In genomic region chr16:89395150-89396142, GRCh38 we compare ENCODE assay signal across 1 cellular context.
TF ChIP-seq lines count a peak whose summit lies in the region.

No MANE protein-coding gene starts in this region.

TF ChIP-seq in HepG2, 621 proteins besides CTCF, POLR2A, EP300 and RAD21 (continued from another document and continues in another):
- TF ChIP-seq ZNF609 (CRISPR knock-in tag; IDR thresholded peaks at IDR 0.05; ENCODE audit: borderline replicate concordance) (peak; percentile 95), CAMTA2 (CRISPR knock-in tag; IDR thresholded peaks at IDR 0.05; ENCODE audit: borderline replicate concordance) (peak; percentile 35; the same call in 1 of the 2 replicates), ZFY (CRISPR knock-in tag; IDR thresholded peaks at IDR 0.05) (peak; percentile 35; the same call in 1 of the 2 replicates), MEIS1 (CRISPR knock-in tag; IDR thresholded peaks at IDR 0.05; ENCODE audit: borderline replicate concordance) (peak; percentile 98), ZBTB1 (CRISPR knock-in tag; IDR thresholded peaks at IDR 0.05; ENCODE audit: borderline replicate concordance) (0 out of 2 replicates have a peak, but pooled peaks have one; percentile 14), ZNF143 (CRISPR knock-in tag; IDR thresholded peaks at IDR 0.05) (peak; percentile 72; the same call in 1 of the 2 replicates), ZKSCAN5 (CRISPR knock-in tag; IDR thresholded peaks at IDR 0.05) (peak; percentile 59; the same call in 1 of the 2 replicates), SMC3 (IDR thresholded peaks at IDR 0.05; ENCODE audit: low read length) (peak; percentile 48), ZNF770 (CRISPR knock-in tag; IDR thresholded peaks at IDR 0.05) (peak; percentile 80), MYNN (CRISPR knock-in tag; IDR thresholded peaks at IDR 0.05; ENCODE audit: low read depth) (0 out of 2 replicates have a peak, but pooled peaks have one; percentile 41), ATF3 (CRISPR knock-in tag; IDR thresholded peaks at IDR 0.05) (peak; percentile 84), CBX1 (IDR thresholded peaks at IDR 0.05; ENCODE audit: low read depth) (peak; percentile 38), ZNF12 (CRISPR knock-in tag; IDR thresholded peaks at IDR 0.05) (peak; percentile 90), SETDB1 (CRISPR knock-in tag; IDR thresholded peaks at IDR 0.05; ENCODE audit: borderline replicate concordance) (no peak), BORCS8-MEF2B (CRISPR knock-in tag; IDR thresholded peaks at IDR 0.05) (peak; percentile 87), POLR2AphosphoS5 (IDR thresholded peaks at IDR 0.05; ENCODE audit: low read depth, low read length) (no peak), SCMH1 (CRISPR knock-in tag; IDR thresholded peaks at IDR 0.05; ENCODE audit: borderline replicate concordance) (no peak), ZGPAT (CRISPR knock-in tag; IDR thresholded peaks at IDR 0.05) (peak; percentile 100), ZNF251 (CRISPR knock-in tag; IDR thresholded peaks at IDR 0.05) (no peak), HES4 (CRISPR knock-in tag; IDR thresholded peaks at IDR 0.05; ENCODE audit: borderline replicate concordance) (peak; percentile 93), ZNF10 (CRISPR knock-in tag; IDR thresholded peaks at IDR 0.05; ENCODE audit: borderline replicate concordance, low read depth) (no peak), ZNF839 (CRISPR knock-in tag; IDR thresholded peaks at IDR 0.05; ENCODE audit: borderline replicate concordance) (peak; percentile 60; the same call in 1 of the 2 replicates), RFX1 (IDR thresholded peaks at IDR 0.05) (no peak), ZBTB7B (CRISPR knock-in tag; IDR thresholded peaks at IDR 0.05) (peak; percentile 92), FOXJ3 (CRISPR knock-in tag; IDR thresholded peaks at IDR 0.05; ENCODE audit: borderline replicate concordance) (peak; percentile 84; the same call in 1 of the 2 replicates), ZFYVE20 (CRISPR knock-in tag; IDR thresholded peaks at IDR 0.05; ENCODE audit: borderline replicate concordance, low read depth) (no peak), DNMT3B (CRISPR knock-in tag; conservative IDR thresholded peaks at IDR 0.05) (peak; percentile 96), GATAD1 (CRISPR knock-in tag; IDR thresholded peaks at IDR 0.05) (peak; percentile 81), TMF1 (CRISPR knock-in tag; IDR thresholded peaks at IDR 0.05; ENCODE audit: low read depth) (peak; percentile 74), ESRRA (CRISPR knock-in tag; IDR thresholded peaks at IDR 0.05; ENCODE audit: low read depth) (peak; percentile 93), ATF7-NPFF (CRISPR knock-in tag; IDR thresholded peaks at IDR 0.05; ENCODE audit: low read depth) (peak; percentile 93), AKNA (CRISPR knock-in tag; IDR thresholded peaks at IDR 0.05; ENCODE audit: borderline replicate concordance) (no peak), ZBTB39 (CRISPR knock-in tag; IDR thresholded peaks at IDR 0.05) (peak; percentile 93), SOX5 (CRISPR knock-in tag; IDR thresholded peaks at IDR 0.05; ENCODE audit: borderline replicate concordance) (peak; percentile 96), ZNF224 (CRISPR knock-in tag; IDR thresholded peaks at IDR 0.05) (0 out of 2 replicates have a peak, but pooled peaks have one; percentile 76), CC2D1A (CRISPR knock-in tag; IDR thresholded peaks at IDR 0.05) (0 out of 2 replicates have a peak, but pooled peaks have one; percentile 78), ZNF33B (CRISPR knock-in tag; IDR thresholded peaks at IDR 0.05) (peak; percentile 76; the same call in 1 of the 2 replicates), ZNF451 (CRISPR knock-in tag; IDR thresholded peaks at IDR 0.05) (peak; percentile 94), PRMT3 (CRISPR knock-in tag; IDR thresholded peaks at IDR 0.05; ENCODE audit: borderline replicate concordance, low read depth) (peak; percentile 96), AHDC1 (CRISPR knock-in tag; IDR thresholded peaks at IDR 0.05; ENCODE audit: borderline replicate concordance) (peak; percentile 90)
